ENCODE assay signal across 1 cellular context in the genomic region with DNA sequence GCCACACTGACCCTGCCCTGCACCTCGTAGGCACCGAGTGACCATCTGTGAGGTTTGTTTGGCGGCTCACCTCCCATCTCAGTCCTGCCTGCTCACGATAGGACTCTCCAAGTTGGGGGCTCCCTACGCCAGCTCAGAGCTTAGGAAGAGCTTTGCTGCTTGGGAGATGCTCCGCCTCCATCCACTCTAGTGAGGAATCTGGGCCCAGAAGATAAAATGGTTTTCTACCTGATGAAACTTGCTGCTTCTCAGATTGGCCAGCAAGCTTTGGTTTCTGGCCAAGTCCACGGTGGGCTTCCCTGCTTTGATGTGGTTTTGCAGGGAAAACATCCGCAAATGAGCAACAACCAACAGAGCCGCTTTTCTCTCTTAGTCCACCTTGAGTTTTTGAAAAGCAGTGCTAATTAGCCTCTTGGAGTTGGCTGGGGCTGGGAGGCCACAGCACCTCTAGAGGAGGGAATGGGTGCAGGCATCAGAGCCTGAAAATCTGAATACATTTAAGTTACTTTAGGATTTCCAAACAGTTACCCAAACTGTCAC.
TF ChIP-seq lines count a peak whose summit lies in the region.

No MANE protein-coding gene starts in this region.

TF ChIP-seq in HepG2, 621 proteins besides CTCF, POLR2A, EP300 and RAD21 (continued from another document and continues in another):
- TF ChIP-seq FOXP1 (IDR thresholded peaks at IDR 0.05) (0 out of 2 replicates have a peak, but pooled peaks have one; percentile 48), FOXP1 (CRISPR knock-in tag; IDR thresholded peaks at IDR 0.05) (peak; percentile 69), KLF15 (CRISPR knock-in tag; IDR thresholded peaks at IDR 0.05; ENCODE audit: borderline replicate concordance) (no peak), ZNF746 (CRISPR knock-in tag; IDR thresholded peaks at IDR 0.05) (peak; percentile 47; the same call in 1 of the 2 replicates), ZNF605 (CRISPR knock-in tag; IDR thresholded peaks at IDR 0.05) (peak; percentile 93), HNF4G (IDR thresholded peaks at IDR 0.05; ENCODE audit: borderline replicate concordance, low read depth, low read length) (peak; percentile 39; the same call in 1 of the 2 replicates), HNF4G (CRISPR knock-in tag; IDR thresholded peaks at IDR 0.05; ENCODE audit: borderline replicate concordance, low read depth) (no peak), ZNF883 (CRISPR knock-in tag; IDR thresholded peaks at IDR 0.05; ENCODE audit: not compliant biosample characterization) (no peak), ZEB1 (IDR thresholded peaks at IDR 0.05; ENCODE audit: insufficient replicate concordance, low read depth) (peak; percentile 75), SIX4 (CRISPR knock-in tag; IDR thresholded peaks at IDR 0.05) (no peak), ZNF207 (IDR thresholded peaks at IDR 0.05; ENCODE audit: borderline replicate concordance) (no peak), JDP2 (CRISPR knock-in tag; IDR thresholded peaks at IDR 0.05; ENCODE audit: borderline replicate concordance) (no peak), POLR2AphosphoS5 (IDR thresholded peaks at IDR 0.05; ENCODE audit: low read depth, low read length) (no peak; the same call in none of the 2 replicates), ZNF672 (CRISPR knock-in tag; IDR thresholded peaks at IDR 0.05) (no peak), ZNF607 (CRISPR knock-in tag; IDR thresholded peaks at IDR 0.05; ENCODE audit: borderline replicate concordance) (no peak), ONECUT2 (CRISPR knock-in tag; IDR thresholded peaks at IDR 0.05) (no peak), ZNF547 (CRISPR knock-in tag; IDR thresholded peaks at IDR 0.05) (no peak), MIXL1 (CRISPR knock-in tag; IDR thresholded peaks at IDR 0.05) (peak; percentile 82; the same call in 1 of the 2 replicates), SNAPC2 (CRISPR knock-in tag; IDR thresholded peaks at IDR 0.05) (no peak), POLR2AphosphoS2 (IDR thresholded peaks at IDR 0.05; ENCODE audit: low read depth, low read length) (no peak), ZNF776 (CRISPR knock-in tag; IDR thresholded peaks at IDR 0.05) (no peak), ZSCAN30 (CRISPR knock-in tag; IDR thresholded peaks at IDR 0.05) (no peak), SP1 (IDR thresholded peaks at IDR 0.05) (no peak), SP1 (CRISPR knock-in tag; IDR thresholded peaks at IDR 0.05) (no peak; the same call in 1 of the 2 replicates), PPARG (CRISPR knock-in tag; conservative IDR thresholded peaks at IDR 0.05) (peak; percentile 30; the same call in 1 of the 2 replicates), TARDBP (CRISPR knock-in tag; IDR thresholded peaks at IDR 0.05) (no peak), SP2 (CRISPR knock-in tag; IDR thresholded peaks at IDR 0.05) (no peak), ZNF44 (CRISPR knock-in tag; IDR thresholded peaks at IDR 0.05) (no peak), HNF4A (CRISPR knock-in tag; IDR thresholded peaks at IDR 0.05) (peak; percentile 30; the same call in 1 of the 2 replicates), ERF (CRISPR knock-in tag; IDR thresholded peaks at IDR 0.05) (peak; percentile 54; the same call in 1 of the 2 replicates), ZBTB8A (CRISPR knock-in tag; IDR thresholded peaks at IDR 0.05; ENCODE audit: borderline replicate concordance, low read depth) (peak; percentile 79; the same call in 1 of the 2 replicates), ZNF496 (CRISPR knock-in tag; IDR thresholded peaks at IDR 0.05; ENCODE audit: insufficient replicate concordance) (no peak), TMF1 (CRISPR knock-in tag; IDR thresholded peaks at IDR 0.05; ENCODE audit: low read depth) (no peak), ZNF792 (CRISPR knock-in tag; IDR thresholded peaks at IDR 0.05) (peak; percentile 53; the same call in 1 of the 2 replicates), ZNF572 (CRISPR knock-in tag; IDR thresholded peaks at IDR 0.05) (no peak)
- TF ChIP-seq, protein P1, sequence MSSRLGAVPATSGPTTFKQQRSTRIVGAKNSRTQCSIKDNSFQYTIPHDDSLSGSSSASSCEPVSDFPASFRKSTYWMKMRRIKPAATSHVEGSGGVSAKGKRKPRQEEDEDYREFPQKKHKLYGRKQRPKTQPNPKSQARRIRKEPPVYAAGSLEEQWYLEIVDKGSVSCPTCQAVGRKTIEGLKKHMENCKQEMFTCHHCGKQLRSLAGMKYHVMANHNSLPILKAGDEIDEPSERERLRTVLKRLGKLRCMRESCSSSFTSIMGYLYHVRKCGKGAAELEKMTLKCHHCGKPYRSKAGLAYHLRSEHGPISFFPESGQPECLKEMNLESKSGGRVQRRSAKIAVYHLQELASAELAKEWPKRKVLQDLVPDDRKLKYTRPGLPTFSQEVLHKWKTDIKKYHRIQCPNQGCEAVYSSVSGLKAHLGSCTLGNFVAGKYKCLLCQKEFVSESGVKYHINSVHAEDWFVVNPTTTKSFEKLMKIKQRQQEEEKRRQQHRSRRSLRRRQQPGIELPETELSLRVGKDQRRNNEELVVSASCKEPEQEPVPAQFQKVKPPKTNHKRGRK (CRISPR knock-in tag; IDR thresholded peaks at IDR 0.05), result no peak
- TF ChIP-seq, protein P2, sequence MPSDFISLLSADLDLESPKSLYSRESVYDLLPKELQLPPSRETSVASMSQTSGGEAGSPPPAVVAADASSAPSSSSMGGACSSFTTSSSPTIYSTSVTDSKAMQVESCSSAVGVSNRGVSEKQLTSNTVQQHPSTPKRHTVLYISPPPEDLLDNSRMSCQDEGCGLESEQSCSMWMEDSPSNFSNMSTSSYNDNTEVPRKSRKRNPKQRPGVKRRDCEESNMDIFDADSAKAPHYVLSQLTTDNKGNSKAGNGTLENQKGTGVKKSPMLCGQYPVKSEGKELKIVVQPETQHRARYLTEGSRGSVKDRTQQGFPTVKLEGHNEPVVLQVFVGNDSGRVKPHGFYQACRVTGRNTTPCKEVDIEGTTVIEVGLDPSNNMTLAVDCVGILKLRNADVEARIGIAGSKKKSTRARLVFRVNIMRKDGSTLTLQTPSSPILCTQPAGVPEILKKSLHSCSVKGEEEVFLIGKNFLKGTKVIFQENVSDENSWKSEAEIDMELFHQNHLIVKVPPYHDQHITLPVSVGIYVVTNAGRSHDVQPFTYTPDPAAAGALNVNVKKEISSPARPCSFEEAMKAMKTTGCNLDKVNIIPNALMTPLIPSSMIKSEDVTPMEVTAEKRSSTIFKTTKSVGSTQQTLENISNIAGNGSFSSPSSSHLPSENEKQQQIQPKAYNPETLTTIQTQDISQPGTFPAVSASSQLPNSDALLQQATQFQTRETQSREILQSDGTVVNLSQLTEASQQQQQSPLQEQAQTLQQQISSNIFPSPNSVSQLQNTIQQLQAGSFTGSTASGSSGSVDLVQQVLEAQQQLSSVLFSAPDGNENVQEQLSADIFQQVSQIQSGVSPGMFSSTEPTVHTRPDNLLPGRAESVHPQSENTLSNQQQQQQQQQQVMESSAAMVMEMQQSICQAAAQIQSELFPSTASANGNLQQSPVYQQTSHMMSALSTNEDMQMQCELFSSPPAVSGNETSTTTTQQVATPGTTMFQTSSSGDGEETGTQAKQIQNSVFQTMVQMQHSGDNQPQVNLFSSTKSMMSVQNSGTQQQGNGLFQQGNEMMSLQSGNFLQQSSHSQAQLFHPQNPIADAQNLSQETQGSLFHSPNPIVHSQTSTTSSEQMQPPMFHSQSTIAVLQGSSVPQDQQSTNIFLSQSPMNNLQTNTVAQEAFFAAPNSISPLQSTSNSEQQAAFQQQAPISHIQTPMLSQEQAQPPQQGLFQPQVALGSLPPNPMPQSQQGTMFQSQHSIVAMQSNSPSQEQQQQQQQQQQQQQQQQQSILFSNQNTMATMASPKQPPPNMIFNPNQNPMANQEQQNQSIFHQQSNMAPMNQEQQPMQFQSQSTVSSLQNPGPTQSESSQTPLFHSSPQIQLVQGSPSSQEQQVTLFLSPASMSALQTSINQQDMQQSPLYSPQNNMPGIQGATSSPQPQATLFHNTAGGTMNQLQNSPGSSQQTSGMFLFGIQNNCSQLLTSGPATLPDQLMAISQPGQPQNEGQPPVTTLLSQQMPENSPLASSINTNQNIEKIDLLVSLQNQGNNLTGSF (CRISPR knock-in tag; IDR thresholded peaks at IDR 0.05), result no peak
- TF ChIP-seq, protein P3, sequence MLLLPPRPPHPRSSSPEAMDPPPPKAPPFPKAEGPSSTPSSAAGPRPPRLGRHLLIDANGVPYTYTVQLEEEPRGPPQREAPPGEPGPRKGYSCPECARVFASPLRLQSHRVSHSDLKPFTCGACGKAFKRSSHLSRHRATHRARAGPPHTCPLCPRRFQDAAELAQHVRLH (CRISPR knock-in tag; IDR thresholded peaks at IDR 0.05; ENCODE audit: borderline replicate concordance, low read depth), result peak; percentile 51; the same call in 1 of the 2 replicates
- TF ChIP-seq, protein P4, sequence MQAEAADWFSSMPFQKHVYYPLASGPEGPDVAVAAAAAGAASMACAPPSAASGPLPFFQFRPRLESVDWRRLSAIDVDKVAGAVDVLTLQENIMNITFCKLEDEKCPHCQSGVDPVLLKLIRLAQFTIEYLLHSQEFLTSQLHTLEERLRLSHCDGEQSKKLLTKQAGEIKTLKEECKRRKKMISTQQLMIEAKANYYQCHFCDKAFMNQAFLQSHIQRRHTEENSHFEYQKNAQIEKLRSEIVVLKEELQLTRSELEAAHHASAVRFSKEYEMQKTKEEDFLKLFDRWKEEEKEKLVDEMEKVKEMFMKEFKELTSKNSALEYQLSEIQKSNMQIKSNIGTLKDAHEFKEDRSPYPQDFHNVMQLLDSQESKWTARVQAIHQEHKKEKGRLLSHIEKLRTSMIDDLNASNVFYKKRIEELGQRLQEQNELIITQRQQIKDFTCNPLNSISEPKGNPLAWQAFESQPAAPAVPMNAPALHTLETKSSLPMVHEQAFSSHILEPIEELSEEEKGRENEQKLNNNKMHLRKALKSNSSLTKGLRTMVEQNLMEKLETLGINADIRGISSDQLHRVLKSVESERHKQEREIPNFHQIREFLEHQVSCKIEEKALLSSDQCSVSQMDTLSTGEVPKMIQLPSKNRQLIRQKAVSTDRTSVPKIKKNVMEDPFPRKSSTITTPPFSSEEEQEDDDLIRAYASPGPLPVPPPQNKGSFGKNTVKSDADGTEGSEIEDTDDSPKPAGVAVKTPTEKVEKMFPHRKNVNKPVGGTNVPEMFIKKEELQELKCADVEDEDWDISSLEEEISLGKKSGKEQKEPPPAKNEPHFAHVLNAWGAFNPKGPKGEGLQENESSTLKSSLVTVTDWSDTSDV (CRISPR knock-in tag; IDR thresholded peaks at IDR 0.05), result no peak
- TF ChIP-seq, protein P5, sequence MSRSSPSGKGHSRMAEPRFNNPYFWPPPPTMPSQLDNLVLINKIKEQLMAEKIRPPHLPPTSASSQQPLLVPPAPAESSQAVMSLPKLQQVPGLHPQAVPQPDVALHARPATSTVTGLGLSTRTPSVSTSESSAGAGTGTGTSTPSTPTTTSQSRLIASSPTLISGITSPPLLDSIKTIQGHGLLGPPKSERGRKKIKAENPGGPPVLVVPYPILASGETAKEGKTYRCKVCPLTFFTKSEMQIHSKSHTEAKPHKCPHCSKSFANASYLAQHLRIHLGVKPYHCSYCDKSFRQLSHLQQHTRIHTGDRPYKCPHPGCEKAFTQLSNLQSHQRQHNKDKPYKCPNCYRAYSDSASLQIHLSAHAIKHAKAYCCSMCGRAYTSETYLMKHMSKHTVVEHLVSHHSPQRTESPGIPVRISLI (CRISPR knock-in tag; IDR thresholded peaks at IDR 0.05; ENCODE audit: borderline replicate concordance), result peak; percentile 65; the same call in 1 of the 2 replicates
- TF ChIP-seq, protein P6, sequence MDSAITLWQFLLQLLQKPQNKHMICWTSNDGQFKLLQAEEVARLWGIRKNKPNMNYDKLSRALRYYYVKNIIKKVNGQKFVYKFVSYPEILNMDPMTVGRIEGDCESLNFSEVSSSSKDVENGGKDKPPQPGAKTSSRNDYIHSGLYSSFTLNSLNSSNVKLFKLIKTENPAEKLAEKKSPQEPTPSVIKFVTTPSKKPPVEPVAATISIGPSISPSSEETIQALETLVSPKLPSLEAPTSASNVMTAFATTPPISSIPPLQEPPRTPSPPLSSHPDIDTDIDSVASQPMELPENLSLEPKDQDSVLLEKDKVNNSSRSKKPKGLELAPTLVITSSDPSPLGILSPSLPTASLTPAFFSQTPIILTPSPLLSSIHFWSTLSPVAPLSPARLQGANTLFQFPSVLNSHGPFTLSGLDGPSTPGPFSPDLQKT (CRISPR knock-in tag; IDR thresholded peaks at IDR 0.05; ENCODE audit: borderline replicate concordance), result no peak
- TF ChIP-seq, protein P7, sequence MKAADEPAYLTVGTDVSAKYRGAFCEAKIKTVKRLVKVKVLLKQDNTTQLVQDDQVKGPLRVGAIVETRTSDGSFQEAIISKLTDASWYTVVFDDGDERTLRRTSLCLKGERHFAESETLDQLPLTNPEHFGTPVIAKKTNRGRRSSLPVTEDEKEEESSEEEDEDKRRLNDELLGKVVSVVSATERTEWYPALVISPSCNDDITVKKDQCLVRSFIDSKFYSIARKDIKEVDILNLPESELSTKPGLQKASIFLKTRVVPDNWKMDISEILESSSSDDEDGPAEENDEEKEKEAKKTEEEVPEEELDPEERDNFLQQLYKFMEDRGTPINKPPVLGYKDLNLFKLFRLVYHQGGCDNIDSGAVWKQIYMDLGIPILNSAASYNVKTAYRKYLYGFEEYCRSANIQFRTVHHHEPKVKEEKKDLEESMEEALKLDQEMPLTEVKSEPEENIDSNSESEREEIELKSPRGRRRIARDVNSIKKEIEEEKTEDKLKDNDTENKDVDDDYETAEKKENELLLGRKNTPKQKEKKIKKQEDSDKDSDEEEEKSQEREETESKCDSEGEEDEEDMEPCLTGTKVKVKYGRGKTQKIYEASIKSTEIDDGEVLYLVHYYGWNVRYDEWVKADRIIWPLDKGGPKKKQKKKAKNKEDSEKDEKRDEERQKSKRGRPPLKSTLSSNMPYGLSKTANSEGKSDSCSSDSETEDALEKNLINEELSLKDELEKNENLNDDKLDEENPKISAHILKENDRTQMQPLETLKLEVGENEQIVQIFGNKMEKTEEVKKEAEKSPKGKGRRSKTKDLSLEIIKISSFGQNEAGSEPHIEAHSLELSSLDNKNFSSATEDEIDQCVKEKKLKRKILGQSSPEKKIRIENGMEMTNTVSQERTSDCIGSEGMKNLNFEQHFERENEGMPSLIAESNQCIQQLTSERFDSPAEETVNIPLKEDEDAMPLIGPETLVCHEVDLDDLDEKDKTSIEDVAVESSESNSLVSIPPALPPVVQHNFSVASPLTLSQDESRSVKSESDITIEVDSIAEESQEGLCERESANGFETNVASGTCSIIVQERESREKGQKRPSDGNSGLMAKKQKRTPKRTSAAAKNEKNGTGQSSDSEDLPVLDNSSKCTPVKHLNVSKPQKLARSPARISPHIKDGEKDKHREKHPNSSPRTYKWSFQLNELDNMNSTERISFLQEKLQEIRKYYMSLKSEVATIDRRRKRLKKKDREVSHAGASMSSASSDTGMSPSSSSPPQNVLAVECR (CRISPR knock-in tag; IDR thresholded peaks at IDR 0.05; ENCODE audit: borderline replicate concordance), result 0 out of 2 replicates have a peak, but pooled peaks have one; percentile 22
- TF ChIP-seq, protein P8, sequence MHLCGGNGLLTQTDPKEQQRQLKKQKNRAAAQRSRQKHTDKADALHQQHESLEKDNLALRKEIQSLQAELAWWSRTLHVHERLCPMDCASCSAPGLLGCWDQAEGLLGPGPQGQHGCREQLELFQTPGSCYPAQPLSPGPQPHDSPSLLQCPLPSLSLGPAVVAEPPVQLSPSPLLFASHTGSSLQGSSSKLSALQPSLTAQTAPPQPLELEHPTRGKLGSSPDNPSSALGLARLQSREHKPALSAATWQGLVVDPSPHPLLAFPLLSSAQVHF (CRISPR knock-in tag; IDR thresholded peaks at IDR 0.05), result no peak
